Comparison of ENCODE assay signal across 1 cellular context in the genomic region with DNA sequence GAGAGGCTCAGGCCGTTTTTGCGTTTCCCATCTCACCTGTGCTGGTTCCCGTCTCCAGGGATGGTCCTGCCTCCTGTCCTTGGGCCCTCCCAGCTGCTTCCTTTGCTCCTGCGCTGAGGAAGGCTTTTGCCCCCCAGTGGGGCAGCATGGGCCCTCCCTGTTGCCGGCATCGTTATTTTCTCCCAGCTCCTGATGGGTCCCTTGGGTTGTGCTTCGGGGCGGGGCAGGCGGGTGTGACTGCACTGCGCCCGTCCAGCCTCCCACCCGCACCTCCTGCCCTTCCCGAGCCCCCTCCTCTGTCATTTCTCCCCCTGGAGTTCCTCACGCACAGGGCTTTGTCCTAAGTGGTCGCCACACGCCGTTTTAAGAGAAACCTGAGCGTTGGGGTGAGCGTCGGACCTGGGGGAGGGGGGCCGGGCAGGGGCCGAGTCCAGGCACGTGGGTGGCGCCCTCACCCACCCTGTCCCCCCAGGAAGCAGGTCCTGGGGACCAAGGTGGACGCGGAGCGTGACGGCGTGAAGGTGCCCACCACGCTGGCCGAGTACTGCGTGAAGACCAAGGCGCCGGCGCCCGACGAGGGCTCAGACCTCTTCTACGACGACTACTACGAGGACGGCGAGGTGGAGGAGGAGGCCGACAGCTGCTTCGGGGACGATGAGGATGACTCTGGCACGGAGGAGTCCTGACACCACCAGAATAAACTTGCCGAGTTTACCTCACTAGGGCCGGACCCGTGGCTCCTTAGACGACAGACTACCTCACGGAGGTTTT.
TF ChIP-seq lines count a peak whose summit lies in the region.

No MANE protein-coding gene starts in this region.

TF ChIP-seq in K562, 482 proteins besides CTCF, POLR2A, EP300 and RAD21:
- no peak for TF ChIP-seq MITF (IDR thresholded peaks at IDR 0.05)
- TF ChIP-seq FIP1L1 (IDR thresholded peaks at IDR 0.05; ENCODE audit: low read depth, low read length, poor library complexity, severe bottlenecking), result peak; percentile 18
- no peak for TF ChIP-seq DACH1 (IDR thresholded peaks at IDR 0.05; ENCODE audit: partially characterized antibody)
- no peak for TF ChIP-seq DIDO1 (tag; IDR thresholded peaks at IDR 0.05; ENCODE audit: low read depth)
- TF ChIP-seq RBFOX2 (IDR thresholded peaks at IDR 0.05; ENCODE audit: low read depth, low read length), result peak; percentile 50
- peak; percentile 60 for TF ChIP-seq POLR2G (IDR thresholded peaks at IDR 0.05; ENCODE audit: low read depth, low read length)
- no peak for TF ChIP-seq ILK (tag; IDR thresholded peaks at IDR 0.05; ENCODE audit: borderline replicate concordance, low read depth)
- no peak for TF ChIP-seq XRCC3 (IDR thresholded peaks at IDR 0.05)
- no peak for TF ChIP-seq NCOR1 (IDR thresholded peaks at IDR 0.05)
- TF ChIP-seq RHOXF2B (CRISPR knock-in tag; conservative IDR thresholded peaks at IDR 0.05), result no peak
- no peak for TF ChIP-seq TAF7 (tag; IDR thresholded peaks at IDR 0.05)
- no peak for TF ChIP-seq STAG1 (CRISPR knock-in tag; IDR thresholded peaks at IDR 0.05; ENCODE audit: borderline replicate concordance)
- peak; percentile 20 for TF ChIP-seq RBM22 (IDR thresholded peaks at IDR 0.05; ENCODE audit: low read depth, low read length, poor library complexity, severe bottlenecking)
- no peak for TF ChIP-seq CGGBP1 (CRISPR knock-in tag; IDR thresholded peaks at IDR 0.05)
